In the genomic region with DNA sequence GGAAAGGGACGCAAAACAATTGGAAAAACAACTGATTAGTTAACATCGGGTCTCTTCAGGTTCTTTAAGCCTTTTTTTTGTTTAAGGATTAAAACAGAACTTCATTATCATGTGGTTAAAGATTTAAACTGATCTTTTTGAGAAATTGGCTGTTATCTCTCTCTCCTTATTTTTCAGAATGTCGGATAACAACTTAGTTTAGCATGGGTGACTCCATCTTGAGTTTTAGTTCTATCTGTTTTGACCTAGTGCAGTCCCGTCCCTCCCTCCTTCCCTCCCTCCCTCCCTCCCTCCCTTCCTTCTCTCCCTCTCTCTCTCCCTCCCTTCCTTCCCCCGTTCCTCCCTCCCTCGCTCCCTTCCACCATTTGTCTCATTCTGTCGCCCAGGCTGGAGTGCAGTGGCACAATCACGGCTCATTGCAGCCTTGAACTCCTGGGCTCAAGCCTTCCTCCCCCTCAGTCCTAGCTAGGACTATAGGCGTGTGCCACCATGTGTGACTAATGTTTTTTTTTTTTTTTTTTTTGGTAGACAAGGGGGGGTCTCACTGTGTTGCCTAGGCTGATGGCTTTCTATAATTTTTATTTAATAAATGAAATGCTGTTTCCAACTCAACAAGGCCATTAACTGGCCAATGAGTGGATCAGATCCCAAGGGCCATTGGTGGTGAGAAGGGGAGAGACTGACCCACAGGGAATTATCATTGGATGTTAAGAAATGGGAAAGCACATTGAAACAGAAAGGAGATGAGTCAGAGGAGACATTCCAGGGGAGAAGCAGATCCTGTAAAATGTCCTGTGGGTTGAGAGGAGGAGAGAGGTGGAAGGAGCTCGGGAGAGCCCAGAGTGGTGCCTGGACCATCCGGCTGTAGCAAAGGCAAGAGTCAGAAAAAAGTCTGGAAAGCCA, we compare ENCODE assay signal across 1 cellular context.
A peak's percentile ranks its signal among the peaks of the same experiment; 100 is the strongest.
TF ChIP-seq lines count a peak whose summit lies in the region.

No MANE protein-coding gene starts in this region.

TF ChIP-seq in K562, 482 proteins besides CTCF, POLR2A, EP300 and RAD21 (continued from another document and continues in another):
- TF ChIP-seq, protein P1, sequence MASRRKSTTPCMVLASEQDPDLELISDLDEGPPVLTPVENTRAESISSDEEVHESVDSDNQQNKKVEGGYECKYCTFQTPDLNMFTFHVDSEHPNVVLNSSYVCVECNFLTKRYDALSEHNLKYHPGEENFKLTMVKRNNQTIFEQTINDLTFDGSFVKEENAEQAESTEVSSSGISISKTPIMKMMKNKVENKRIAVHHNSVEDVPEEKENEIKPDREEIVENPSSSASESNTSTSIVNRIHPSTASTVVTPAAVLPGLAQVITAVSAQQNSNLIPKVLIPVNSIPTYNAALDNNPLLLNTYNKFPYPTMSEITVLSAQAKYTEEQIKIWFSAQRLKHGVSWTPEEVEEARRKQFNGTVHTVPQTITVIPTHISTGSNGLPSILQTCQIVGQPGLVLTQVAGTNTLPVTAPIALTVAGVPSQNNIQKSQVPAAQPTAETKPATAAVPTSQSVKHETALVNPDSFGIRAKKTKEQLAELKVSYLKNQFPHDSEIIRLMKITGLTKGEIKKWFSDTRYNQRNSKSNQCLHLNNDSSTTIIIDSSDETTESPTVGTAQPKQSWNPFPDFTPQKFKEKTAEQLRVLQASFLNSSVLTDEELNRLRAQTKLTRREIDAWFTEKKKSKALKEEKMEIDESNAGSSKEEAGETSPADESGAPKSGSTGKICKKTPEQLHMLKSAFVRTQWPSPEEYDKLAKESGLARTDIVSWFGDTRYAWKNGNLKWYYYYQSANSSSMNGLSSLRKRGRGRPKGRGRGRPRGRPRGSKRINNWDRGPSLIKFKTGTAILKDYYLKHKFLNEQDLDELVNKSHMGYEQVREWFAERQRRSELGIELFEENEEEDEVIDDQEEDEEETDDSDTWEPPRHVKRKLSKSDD (conservative IDR thresholded peaks at IDR 0.05; ENCODE audit: low read length): no peak
- TF ChIP-seq, protein P2, sequence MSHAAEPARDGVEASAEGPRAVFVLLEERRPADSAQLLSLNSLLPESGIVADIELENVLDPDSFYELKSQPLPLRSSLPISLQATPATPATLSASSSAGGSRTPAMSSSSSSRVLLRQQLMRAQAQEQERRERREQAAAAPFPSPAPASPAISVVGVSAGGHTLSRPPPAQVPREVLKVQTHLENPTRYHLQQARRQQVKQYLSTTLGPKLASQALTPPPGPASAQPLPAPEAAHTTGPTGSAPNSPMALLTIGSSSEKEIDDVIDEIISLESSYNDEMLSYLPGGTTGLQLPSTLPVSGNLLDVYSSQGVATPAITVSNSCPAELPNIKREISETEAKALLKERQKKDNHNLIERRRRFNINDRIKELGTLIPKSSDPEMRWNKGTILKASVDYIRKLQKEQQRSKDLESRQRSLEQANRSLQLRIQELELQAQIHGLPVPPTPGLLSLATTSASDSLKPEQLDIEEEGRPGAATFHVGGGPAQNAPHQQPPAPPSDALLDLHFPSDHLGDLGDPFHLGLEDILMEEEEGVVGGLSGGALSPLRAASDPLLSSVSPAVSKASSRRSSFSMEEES (CRISPR knock-in tag; IDR thresholded peaks at IDR 0.05): no peak
- TF ChIP-seq, protein P3, sequence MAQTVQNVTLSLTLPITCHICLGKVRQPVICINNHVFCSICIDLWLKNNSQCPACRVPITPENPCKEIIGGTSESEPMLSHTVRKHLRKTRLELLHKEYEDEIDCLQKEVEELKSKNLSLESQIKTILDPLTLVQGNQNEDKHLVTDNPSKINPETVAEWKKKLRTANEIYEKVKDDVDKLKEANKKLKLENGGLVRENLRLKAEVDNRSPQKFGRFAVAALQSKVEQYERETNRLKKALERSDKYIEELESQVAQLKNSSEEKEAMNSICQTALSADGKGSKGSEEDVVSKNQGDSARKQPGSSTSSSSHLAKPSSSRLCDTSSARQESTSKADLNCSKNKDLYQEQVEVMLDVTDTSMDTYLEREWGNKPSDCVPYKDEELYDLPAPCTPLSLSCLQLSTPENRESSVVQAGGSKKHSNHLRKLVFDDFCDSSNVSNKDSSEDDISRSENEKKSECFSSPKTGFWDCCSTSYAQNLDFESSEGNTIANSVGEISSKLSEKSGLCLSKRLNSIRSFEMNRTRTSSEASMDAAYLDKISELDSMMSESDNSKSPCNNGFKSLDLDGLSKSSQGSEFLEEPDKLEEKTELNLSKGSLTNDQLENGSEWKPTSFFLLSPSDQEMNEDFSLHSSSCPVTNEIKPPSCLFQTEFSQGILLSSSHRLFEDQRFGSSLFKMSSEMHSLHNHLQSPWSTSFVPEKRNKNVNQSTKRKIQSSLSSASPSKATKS (CRISPR knock-in tag; IDR thresholded peaks at IDR 0.05): no peak
- TF ChIP-seq TAF7 (tag; IDR thresholded peaks at IDR 0.05): no peak
- no peak for TF ChIP-seq JUND (IDR thresholded peaks at IDR 0.05; ENCODE audit: borderline replicate concordance, low read depth, low read length)
- no peak for TF ChIP-seq JUND (tag; IDR thresholded peaks at IDR 0.05; ENCODE audit: borderline replicate concordance, low read depth, low read length)
- TF ChIP-seq DNMT1 (IDR thresholded peaks at IDR 0.05): no peak
- TF ChIP-seq, protein P4, sequence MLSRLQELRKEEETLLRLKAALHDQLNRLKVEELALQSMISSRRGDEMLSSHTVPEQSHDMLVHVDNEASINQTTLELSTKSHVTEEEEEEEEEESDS (CRISPR knock-in tag; IDR thresholded peaks at IDR 0.05): no peak
- TF ChIP-seq, protein P5, sequence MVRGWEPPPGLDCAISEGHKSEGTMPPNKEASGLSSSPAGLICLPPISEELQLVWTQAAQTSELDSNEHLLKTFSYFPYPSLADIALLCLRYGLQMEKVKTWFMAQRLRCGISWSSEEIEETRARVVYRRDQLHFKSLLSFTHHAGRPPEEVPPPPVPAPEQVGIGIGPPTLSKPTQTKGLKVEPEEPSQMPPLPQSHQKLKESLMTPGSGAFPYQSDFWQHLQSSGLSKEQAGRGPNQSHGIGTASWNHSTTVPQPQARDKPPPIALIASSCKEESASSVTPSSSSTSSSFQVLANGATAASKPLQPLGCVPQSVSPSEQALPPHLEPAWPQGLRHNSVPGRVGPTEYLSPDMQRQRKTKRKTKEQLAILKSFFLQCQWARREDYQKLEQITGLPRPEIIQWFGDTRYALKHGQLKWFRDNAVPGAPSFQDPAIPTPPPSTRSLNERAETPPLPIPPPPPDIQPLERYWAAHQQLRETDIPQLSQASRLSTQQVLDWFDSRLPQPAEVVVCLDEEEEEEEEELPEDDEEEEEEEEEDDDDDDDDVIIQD (CRISPR knock-in tag; IDR thresholded peaks at IDR 0.05): no peak
- no peak for TF ChIP-seq EZH2 (IDR thresholded peaks at IDR 0.05; ENCODE audit: borderline replicate concordance, low read depth, low read length)
- peak; percentile 91 for TF ChIP-seq PCBP2 (IDR thresholded peaks at IDR 0.05; ENCODE audit: low read depth, low read length, poor library complexity, severe bottlenecking)
- TF ChIP-seq CHCHD3 (CRISPR knock-in tag; IDR thresholded peaks at IDR 0.05): no peak
- TF ChIP-seq FOSL1 (tag; conservative IDR thresholded peaks at IDR 0.05): no peak
- TF ChIP-seq, protein P6, sequence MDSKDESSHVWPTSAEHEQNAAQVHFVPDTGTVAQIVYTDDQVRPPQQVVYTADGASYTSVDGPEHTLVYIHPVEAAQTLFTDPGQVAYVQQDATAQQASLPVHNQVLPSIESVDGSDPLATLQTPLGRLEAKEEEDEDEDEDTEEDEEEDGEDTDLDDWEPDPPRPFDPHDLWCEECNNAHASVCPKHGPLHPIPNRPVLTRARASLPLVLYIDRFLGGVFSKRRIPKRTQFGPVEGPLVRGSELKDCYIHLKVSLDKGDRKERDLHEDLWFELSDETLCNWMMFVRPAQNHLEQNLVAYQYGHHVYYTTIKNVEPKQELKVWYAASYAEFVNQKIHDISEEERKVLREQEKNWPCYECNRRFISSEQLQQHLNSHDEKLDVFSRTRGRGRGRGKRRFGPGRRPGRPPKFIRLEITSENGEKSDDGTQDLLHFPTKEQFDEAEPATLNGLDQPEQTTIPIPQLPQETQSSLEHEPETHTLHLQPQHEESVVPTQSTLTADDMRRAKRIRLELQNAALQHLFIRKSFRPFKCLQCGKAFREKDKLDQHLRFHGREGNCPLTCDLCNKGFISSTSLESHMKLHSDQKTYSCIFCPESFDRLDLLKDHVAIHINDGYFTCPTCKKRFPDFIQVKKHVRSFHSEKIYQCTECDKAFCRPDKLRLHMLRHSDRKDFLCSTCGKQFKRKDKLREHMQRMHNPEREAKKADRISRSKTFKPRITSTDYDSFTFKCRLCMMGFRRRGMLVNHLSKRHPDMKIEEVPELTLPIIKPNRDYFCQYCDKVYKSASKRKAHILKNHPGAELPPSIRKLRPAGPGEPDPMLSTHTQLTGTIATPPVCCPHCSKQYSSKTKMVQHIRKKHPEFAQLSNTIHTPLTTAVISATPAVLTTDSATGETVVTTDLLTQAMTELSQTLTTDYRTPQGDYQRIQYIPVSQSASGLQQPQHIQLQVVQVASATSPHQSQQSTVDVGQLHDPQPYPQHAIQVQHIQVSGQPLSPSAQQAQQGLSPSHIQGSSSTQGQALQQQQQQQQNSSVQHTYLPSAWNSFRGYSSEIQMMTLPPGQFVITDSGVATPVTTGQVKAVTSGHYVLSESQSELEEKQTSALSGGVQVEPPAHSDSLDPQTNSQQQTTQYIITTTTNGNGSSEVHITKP (IDR thresholded peaks at IDR 0.05; ENCODE audit: partially characterized antibody): no peak
- TF ChIP-seq, protein P7, sequence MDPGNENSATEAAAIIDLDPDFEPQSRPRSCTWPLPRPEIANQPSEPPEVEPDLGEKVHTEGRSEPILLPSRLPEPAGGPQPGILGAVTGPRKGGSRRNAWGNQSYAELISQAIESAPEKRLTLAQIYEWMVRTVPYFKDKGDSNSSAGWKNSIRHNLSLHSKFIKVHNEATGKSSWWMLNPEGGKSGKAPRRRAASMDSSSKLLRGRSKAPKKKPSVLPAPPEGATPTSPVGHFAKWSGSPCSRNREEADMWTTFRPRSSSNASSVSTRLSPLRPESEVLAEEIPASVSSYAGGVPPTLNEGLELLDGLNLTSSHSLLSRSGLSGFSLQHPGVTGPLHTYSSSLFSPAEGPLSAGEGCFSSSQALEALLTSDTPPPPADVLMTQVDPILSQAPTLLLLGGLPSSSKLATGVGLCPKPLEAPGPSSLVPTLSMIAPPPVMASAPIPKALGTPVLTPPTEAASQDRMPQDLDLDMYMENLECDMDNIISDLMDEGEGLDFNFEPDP (CRISPR knock-in tag; IDR thresholded peaks at IDR 0.05): no peak
- TF ChIP-seq FOXJ2 (tag; IDR thresholded peaks at IDR 0.05): no peak
- TF ChIP-seq, protein P8, sequence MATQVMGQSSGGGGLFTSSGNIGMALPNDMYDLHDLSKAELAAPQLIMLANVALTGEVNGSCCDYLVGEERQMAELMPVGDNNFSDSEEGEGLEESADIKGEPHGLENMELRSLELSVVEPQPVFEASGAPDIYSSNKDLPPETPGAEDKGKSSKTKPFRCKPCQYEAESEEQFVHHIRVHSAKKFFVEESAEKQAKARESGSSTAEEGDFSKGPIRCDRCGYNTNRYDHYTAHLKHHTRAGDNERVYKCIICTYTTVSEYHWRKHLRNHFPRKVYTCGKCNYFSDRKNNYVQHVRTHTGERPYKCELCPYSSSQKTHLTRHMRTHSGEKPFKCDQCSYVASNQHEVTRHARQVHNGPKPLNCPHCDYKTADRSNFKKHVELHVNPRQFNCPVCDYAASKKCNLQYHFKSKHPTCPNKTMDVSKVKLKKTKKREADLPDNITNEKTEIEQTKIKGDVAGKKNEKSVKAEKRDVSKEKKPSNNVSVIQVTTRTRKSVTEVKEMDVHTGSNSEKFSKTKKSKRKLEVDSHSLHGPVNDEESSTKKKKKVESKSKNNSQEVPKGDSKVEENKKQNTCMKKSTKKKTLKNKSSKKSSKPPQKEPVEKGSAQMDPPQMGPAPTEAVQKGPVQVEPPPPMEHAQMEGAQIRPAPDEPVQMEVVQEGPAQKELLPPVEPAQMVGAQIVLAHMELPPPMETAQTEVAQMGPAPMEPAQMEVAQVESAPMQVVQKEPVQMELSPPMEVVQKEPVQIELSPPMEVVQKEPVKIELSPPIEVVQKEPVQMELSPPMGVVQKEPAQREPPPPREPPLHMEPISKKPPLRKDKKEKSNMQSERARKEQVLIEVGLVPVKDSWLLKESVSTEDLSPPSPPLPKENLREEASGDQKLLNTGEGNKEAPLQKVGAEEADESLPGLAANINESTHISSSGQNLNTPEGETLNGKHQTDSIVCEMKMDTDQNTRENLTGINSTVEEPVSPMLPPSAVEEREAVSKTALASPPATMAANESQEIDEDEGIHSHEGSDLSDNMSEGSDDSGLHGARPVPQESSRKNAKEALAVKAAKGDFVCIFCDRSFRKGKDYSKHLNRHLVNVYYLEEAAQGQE (CRISPR knock-in tag; IDR thresholded peaks at IDR 0.05; ENCODE audit: low read depth): no peak
- TF ChIP-seq ZNF175 (CRISPR knock-in tag; IDR thresholded peaks at IDR 0.05; ENCODE audit: low read depth): peak; percentile 62; the same call in 1 of the 2 replicates
- TF ChIP-seq, protein P9, sequence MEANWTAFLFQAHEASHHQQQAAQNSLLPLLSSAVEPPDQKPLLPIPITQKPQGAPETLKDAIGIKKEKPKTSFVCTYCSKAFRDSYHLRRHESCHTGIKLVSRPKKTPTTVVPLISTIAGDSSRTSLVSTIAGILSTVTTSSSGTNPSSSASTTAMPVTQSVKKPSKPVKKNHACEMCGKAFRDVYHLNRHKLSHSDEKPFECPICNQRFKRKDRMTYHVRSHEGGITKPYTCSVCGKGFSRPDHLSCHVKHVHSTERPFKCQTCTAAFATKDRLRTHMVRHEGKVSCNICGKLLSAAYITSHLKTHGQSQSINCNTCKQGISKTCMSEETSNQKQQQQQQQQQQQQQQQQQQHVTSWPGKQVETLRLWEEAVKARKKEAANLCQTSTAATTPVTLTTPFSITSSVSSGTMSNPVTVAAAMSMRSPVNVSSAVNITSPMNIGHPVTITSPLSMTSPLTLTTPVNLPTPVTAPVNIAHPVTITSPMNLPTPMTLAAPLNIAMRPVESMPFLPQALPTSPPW (CRISPR knock-in tag; IDR thresholded peaks at IDR 0.05): peak; percentile 51
- TF ChIP-seq RNF2 (IDR thresholded peaks at IDR 0.05): no peak
- TF ChIP-seq ASH1L (IDR thresholded peaks at IDR 0.05; ENCODE audit: borderline replicate concordance, low read depth, partially characterized antibody): no peak
- no peak for TF ChIP-seq LCOR (CRISPR knock-in tag; IDR thresholded peaks at IDR 0.05)
- TF ChIP-seq NFATC3 (IDR thresholded peaks at IDR 0.05): no peak
- TF ChIP-seq ZBED1 (IDR thresholded peaks at IDR 0.05): no peak
- no peak for TF ChIP-seq ZNF347 (CRISPR knock-in tag; IDR thresholded peaks at IDR 0.05; ENCODE audit: low read depth)
- TF ChIP-seq RFX7 (CRISPR knock-in tag; IDR thresholded peaks at IDR 0.05): no peak
- TF ChIP-seq, protein P10, sequence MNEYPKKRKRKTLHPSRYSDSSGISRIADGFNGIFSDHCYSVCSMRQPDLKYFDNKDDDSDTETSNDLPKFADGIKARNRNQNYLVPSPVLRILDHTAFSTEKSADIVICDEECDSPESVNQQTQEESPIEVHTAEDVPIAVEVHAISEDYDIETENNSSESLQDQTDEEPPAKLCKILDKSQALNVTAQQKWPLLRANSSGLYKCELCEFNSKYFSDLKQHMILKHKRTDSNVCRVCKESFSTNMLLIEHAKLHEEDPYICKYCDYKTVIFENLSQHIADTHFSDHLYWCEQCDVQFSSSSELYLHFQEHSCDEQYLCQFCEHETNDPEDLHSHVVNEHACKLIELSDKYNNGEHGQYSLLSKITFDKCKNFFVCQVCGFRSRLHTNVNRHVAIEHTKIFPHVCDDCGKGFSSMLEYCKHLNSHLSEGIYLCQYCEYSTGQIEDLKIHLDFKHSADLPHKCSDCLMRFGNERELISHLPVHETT (CRISPR knock-in tag; conservative IDR thresholded peaks at IDR 0.05 in 1 of 2, IDR thresholded peaks at IDR 0.05 in 1 of 2): peak in 1 of 2 experiments; percentile 79; a peak in 2 of 4 replicates
- no peak for TF ChIP-seq COPS2 (conservative IDR thresholded peaks at IDR 0.05)
- no peak for TF ChIP-seq GATA2 (CRISPR knock-in tag; IDR thresholded peaks at IDR 0.05)
- TF ChIP-seq EHMT2 (IDR thresholded peaks at IDR 0.05): no peak
- TF ChIP-seq ELF1 (tag; IDR thresholded peaks at IDR 0.05): no peak
